Comparison of ENCODE assay signal across 8 cellular contexts in the genomic region with DNA sequence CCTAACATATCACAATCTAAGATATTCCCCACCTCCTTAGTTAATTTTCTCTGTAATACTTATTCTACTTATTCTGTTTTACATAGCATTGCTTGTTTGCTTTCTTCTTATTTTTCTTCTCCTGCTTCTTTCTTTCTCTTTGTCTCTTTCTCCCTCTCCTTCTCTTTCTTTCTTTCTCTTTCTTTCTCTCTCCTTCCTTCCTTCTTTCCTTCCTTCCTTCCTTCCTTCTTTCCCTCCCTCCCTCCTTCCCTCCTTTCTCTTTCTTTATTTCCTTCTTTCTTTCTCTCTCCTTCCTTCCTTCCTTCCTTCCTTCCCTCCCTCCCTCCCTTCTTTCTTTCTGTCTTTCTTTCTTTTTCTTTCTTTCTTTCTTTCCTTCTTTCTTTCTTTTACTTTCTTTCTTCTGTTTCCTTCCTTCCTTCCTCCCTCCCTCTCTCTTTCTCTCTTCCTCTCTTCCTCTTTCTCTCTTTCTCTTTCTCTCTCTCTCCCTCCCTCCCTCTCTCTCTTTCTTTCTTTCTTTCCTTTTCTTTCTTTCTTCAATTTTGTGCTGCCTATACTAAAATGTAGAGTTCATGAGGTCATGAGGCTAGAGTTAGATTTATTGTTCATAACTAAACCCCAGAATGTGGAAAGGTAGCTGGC.
"Had no signal": no experiment of that assay in that cellular context is flagged by ENCODE, and none has a peak within 500 bp of the region (broad histone marks: within the 10 kb centered on the region; RNA-seq: fewer than 3 reads in every experiment).

No MANE protein-coding gene starts in this region.

- H3K27ac Mint-ChIP-seq: GM23338, IgD-negative memory B cell had no signal

- H3K36me3 Mint-ChIP-seq: IgD-negative memory B cell had no signal

- H3K4me1 ChIP-seq: HAP-1 had no signal

- H3K27ac ChIP-seq: HL-60 had no signal

- H3K36me3 ChIP-seq: HAP-1 had no signal

- DNase-seq: H7, KG1 had no signal

- H3K4me3 ChIP-seq: GM23338, HAP-1 had no signal

- H3K4me3 Mint-ChIP-seq: GM23338, IgD-negative memory B cell had no signal

- H3K4me1 Mint-ChIP-seq: IgD-negative memory B cell had no signal

- H3K27me3 Mint-ChIP-seq: IgD-negative memory B cell had no signal

- H3K9me3 Mint-ChIP-seq: GM23338 had no signal

- H3K9me3 ChIP-seq: HAP-1 had no signal

- ATAC-seq: GM23338, HCT116, HepG2 had no signal
